8 cellular contexts compared by ENCODE assay signal in the genomic region with DNA sequence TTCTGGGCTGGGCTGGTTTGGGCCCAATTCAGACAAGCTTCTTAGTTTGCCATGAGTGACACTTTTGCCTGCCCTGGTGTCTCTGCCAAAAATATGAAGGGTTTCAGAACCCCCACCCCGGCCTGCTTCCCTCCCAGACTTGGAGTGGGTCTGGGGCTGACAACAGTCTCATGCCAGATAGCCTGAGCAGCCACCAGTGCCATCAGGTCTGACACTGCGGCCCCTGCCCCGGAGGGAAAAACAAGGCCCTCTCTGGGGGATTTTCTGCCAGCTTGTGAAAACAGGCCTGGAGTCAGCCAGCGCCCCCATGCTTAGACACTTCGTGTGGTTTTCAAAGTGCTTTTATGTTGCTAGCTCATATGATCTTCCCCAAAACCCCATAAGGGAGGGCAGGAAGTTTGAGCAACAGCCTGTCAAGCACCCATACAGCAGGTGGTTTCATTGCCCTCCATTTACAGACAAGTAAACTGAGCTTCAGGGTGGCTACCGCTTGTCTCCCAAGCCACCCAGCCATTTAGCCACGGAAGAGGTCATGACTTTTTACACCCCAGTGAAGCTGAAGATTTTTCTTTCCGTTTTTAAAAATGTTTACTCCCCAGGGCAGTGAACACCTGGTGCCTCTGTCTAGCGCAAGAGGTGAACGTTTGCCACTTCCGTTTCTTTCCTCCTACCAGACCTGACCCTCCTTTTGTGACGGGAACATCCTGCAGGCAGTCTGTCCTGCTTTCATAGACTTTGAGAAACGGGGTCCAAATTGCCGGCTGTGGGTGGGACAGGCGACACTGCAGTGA.
DNase-seq lines count a peak whose midpoint lies in the region; ATAC-seq and TF ChIP-seq lines count a peak whose summit lies in the region.

No MANE protein-coding gene starts in this region.

- H3K4me1 Mint-ChIP-seq in CD8-positive, alpha-beta memory T cell: peaks cover 94 to 100% (median 100%) of the 10 kb centered on the region in 3 donors
- H3K4me1 Mint-ChIP-seq in T-helper 1 cell treated with Interleukin-12 subunit alpha and Interleukin-12 subunit beta and Interleukin-4 antibody, amounts not matched to agents 30 μg/mL and 1 μg/mL, for 36 hours (ENCODE audit: low read depth): peaks cover 83% of the 10 kb centered on the region
- H3K4me1 Mint-ChIP-seq in central memory CD8-positive, alpha-beta T cell: peaks cover 96% of the 10 kb centered on the region
- peaks cover 69% of the 10 kb centered on the region for H3K4me1 Mint-ChIP-seq in chondrocyte (ENCODE audit: low read depth)

- TF ChIP-seq CTCF in chondrocyte (IDR thresholded peaks at IDR 0.05) (no peak), brain microvascular endothelial cell (IDR thresholded peaks at IDR 0.05; ENCODE audit: low read depth, low read length, missing control alignments) (no peak)

- DNase-seq in CD8-positive, alpha-beta memory T cell: peak; percentile 65 to 93 (median 88)
- DNase-seq in central memory CD8-positive, alpha-beta T cell (ENCODE audit: low spot score in 2 of 2): peak; percentile 64 to 82
- DNase-seq in chondrocyte (ENCODE audit: low spot score) (no peak), brain microvascular endothelial cell (no peak)

- peaks cover 0 to 3% (median 0%) of the 10 kb centered on the region in 3 donors for H3K36me3 Mint-ChIP-seq in CD8-positive, alpha-beta memory T cell
- H3K36me3 Mint-ChIP-seq in T-helper 1 cell treated with Interleukin-12 subunit alpha and Interleukin-12 subunit beta and Interleukin-4 antibody, amounts not matched to agents 30 μg/mL and 1 μg/mL, for 36 hours (ENCODE audit: low read depth): peaks cover 19% of the 10 kb centered on the region
- H3K36me3 Mint-ChIP-seq in central memory CD8-positive, alpha-beta T cell (ENCODE audit: insufficient read depth): peaks cover 36% of the 10 kb centered on the region
- no peaks in the 10 kb centered on the region for H3K36me3 Mint-ChIP-seq in chondrocyte (ENCODE audit: low read depth)

- no peaks in the 10 kb centered on the region for H3K27me3 ChIP-seq in CD8-positive, alpha-beta memory T cell (ENCODE audit: insufficient read depth, low read length, poor library complexity, severe bottlenecking)
- no peaks in the 10 kb centered on the region for H3K27me3 ChIP-seq in rectal smooth muscle tissue (ENCODE audit: control insufficient read depth, insufficient read depth, low read length)
- H3K27me3 ChIP-seq in brain microvascular endothelial cell (replicated peaks): no peaks in the 10 kb centered on the region

- POLR2A ChIA-PET in CD8-positive, alpha-beta memory T cell (lab: Charles Lee): interaction anchor here (0.7 to 5.9 kb wide), 23 partner anchors 8 to 517 kb away, joined by 3 to 100 read pairs (median 7); a partner anchor contains a TSS

- no peaks in the 10 kb centered on the region for H3K9me3 ChIP-seq in CD8-positive, alpha-beta memory T cell (ENCODE audit: low read length)

- peak; percentile 54 for ATAC-seq in GM19395 (IDR thresholded peaks at IDR 0.05; ENCODE audit: unreplicated experiment)
- peak; percentile 34 for ATAC-seq in HG03521 (IDR thresholded peaks at IDR 0.05; ENCODE audit: unreplicated experiment)
- peak; percentile 54 for ATAC-seq in central memory CD8-positive, alpha-beta T cell (replicated peaks; ENCODE audit: extremely low read depth, poor library complexity, severe bottlenecking)

- H3K27ac Mint-ChIP-seq in CD8-positive, alpha-beta memory T cell: peak overlapping the region; percentile 87 to 100 (median 98)
- peak overlapping the region; percentile 100 for H3K27ac Mint-ChIP-seq in T-helper 1 cell treated with Interleukin-12 subunit alpha and Interleukin-12 subunit beta and Interleukin-4 antibody, amounts not matched to agents 30 μg/mL and 1 μg/mL, for 36 hours
- H3K27ac Mint-ChIP-seq in central memory CD8-positive, alpha-beta T cell (ENCODE audit: low read depth): peak overlapping the region; percentile 98
- H3K27ac Mint-ChIP-seq in chondrocyte (ENCODE audit: unreplicated experiment): no peak overlapping the region

- peaks cover 100% of the 10 kb centered on the region for H3K4me1 ChIP-seq in CD8-positive, alpha-beta memory T cell (ENCODE audit: insufficient read depth, low read length)
- H3K4me1 ChIP-seq in rectal smooth muscle tissue (ENCODE audit: control insufficient read depth, insufficient read depth, low read length): peaks cover 24% of the 10 kb centered on the region

- H3K9ac ChIP-seq in rectal smooth muscle tissue (ENCODE audit: low read length): no peak overlapping the region

- H3K27me3 Mint-ChIP-seq in CD8-positive, alpha-beta memory T cell: peaks cover 0 to 5% of the 10 kb centered on the region in 2 donors
- H3K27me3 Mint-ChIP-seq in T-helper 1 cell treated with Interleukin-12 subunit alpha and Interleukin-12 subunit beta and Interleukin-4 antibody, amounts not matched to agents 30 μg/mL and 1 μg/mL, for 36 hours (ENCODE audit: low read depth): no peaks in the 10 kb centered on the region
- H3K27me3 Mint-ChIP-seq in central memory CD8-positive, alpha-beta T cell: no peaks in the 10 kb centered on the region
- no peaks in the 10 kb centered on the region for H3K27me3 Mint-ChIP-seq in chondrocyte (ENCODE audit: low read depth)

- in situ Hi-C loops in brain microvascular endothelial cell (cut with HindIII; ENCODE audit: low pct_ligation_motif_present, low sequenced_read_pairs): no loop called here

- no peaks in the 10 kb centered on the region for H3K9me3 Mint-ChIP-seq in CD8-positive, alpha-beta memory T cell
- no peaks in the 10 kb centered on the region for H3K9me3 Mint-ChIP-seq in T-helper 1 cell treated with Interleukin-12 subunit alpha and Interleukin-12 subunit beta and Interleukin-4 antibody, amounts not matched to agents 30 μg/mL and 1 μg/mL, for 36 hours
- no peaks in the 10 kb centered on the region for H3K9me3 Mint-ChIP-seq in central memory CD8-positive, alpha-beta T cell
- no peaks in the 10 kb centered on the region for H3K9me3 Mint-ChIP-seq in chondrocyte (ENCODE audit: low read depth)

- H3K4me3 ChIP-seq in CD8-positive, alpha-beta memory T cell (ENCODE audit: low read length): peak overlapping the region; percentile 56
- H3K4me3 ChIP-seq in rectal smooth muscle tissue (ENCODE audit: low read length): peak overlapping the region; percentile 7
- no peak overlapping the region for H3K4me3 ChIP-seq in brain microvascular endothelial cell (ENCODE audit: low read depth, low read length)

- H3K4me3 Mint-ChIP-seq in CD8-positive, alpha-beta memory T cell: peak overlapping the region; percentile 38 to 88 (median 76)
- peak overlapping the region; percentile 85 for H3K4me3 Mint-ChIP-seq in T-helper 1 cell treated with Interleukin-12 subunit alpha and Interleukin-12 subunit beta and Interleukin-4 antibody, amounts not matched to agents 30 μg/mL and 1 μg/mL, for 36 hours
- peak overlapping the region; percentile 52 for H3K4me3 Mint-ChIP-seq in central memory CD8-positive, alpha-beta T cell
- H3K4me3 Mint-ChIP-seq in chondrocyte (ENCODE audit: unreplicated experiment): no peak overlapping the region

- CTCF ChIA-PET in CD8-positive, alpha-beta memory T cell (lab: Charles Lee): interaction anchor here (0.7 to 6.1 kb wide), 23 partner anchors 9 to 125 kb away, joined by 3 to 74 read pairs (median 6); no protein-coding TSS in a partner anchor

- peak overlapping the region; percentile 66 for H3K27ac ChIP-seq in CD8-positive, alpha-beta memory T cell (ENCODE audit: low read depth, low read length)
- H3K27ac ChIP-seq in rectal smooth muscle tissue (ENCODE audit: low read depth, low read length) (peak overlapping the region; percentile 49), brain microvascular endothelial cell (no peak overlapping the region)

- no peaks in the 10 kb centered on the region for H3K36me3 ChIP-seq in CD8-positive, alpha-beta memory T cell (ENCODE audit: insufficient read depth, low read length)
- no peaks in the 10 kb centered on the region for H3K36me3 ChIP-seq in rectal smooth muscle tissue (ENCODE audit: control insufficient read depth, insufficient read depth, low read length)
- H3K36me3 ChIP-seq in brain microvascular endothelial cell (replicated peaks): peaks cover 3% of the 10 kb centered on the region

Comparison
In these comparisons a context has a peak if more than half of its experiments do, and no peak if none do; other contexts are left out.
1. DNase-seq: peak in CD8-positive, alpha-beta memory T cell (5 of 5) and central memory CD8-positive, alpha-beta T cell (2 of 2); none in chondrocyte (single experiment) and brain microvascular endothelial cell (single experiment).
2. Peak in every context shown above with its lines, with median percentiles within 50 percentile points of each other: ATAC-seq.